Comparison of ENCODE assay signal across 8 cellular contexts in genomic region chr1:17826165-17826488, GRCh38.
DNase-seq lines count a peak whose midpoint lies in the region; TF ChIP-seq lines count a peak whose summit lies in the region.

No MANE protein-coding gene starts in this region.

- POLR2A ChIA-PET in activated CD4-positive, alpha-beta memory T cell treated with anti-CD3 and anti-CD28 coated beads, Interleukin-2, amount 10 ng/mL, durations not matched to agents 7 days and 5 days (lab: Charles Lee): no interaction called here

- WGBS in iPS DF 6.9 (ENCODE audit: insufficient coverage, insufficient read length): no CpG with 5 or more reads among the region's 16 CpGs

- H3K36me3 ChIP-seq in HAP-1 (replicated peaks): no peaks in the 10 kb centered on the region
- no peaks in the 10 kb centered on the region for H3K36me3 ChIP-seq in iPS DF 6.9 (ENCODE audit: control insufficient read depth, insufficient read depth, low read length)

- H3K9me3 Mint-ChIP-seq in activated CD4-positive, alpha-beta memory T cell treated with anti-CD3 and anti-CD28 coated beads, Interleukin-2, amount 10 ng/mL, durations not matched to agents 7 days and 5 days: no peaks in the 10 kb centered on the region

- H3K36me3 Mint-ChIP-seq in activated CD4-positive, alpha-beta memory T cell treated with anti-CD3 and anti-CD28 coated beads, Interleukin-2, amount 10 ng/mL, durations not matched to agents 7 days and 5 days (ENCODE audit: low read depth): no peaks in the 10 kb centered on the region

- in situ Hi-C loops in HAP-1 (cut with MboI; ENCODE audit: low sequenced_read_pairs): no loop called here

- DNase-seq in HAP-1 (ENCODE audit: low spot score in 2 of 2): peak; percentile 11 to 80
- DNase-seq in activated CD4-positive, alpha-beta memory T cell treated with anti-CD3 and anti-CD28 coated beads, Interleukin-2, amount 10 ng/mL, durations not matched to agents 7 days and 5 days: peak; percentile 21
- peak; percentile 31 for DNase-seq in iPS DF 6.9 (ENCODE audit: low read depth, low spot score)
- DNase-seq in stimulated activated CD8-positive, alpha-beta memory T cell treated with anti-CD3 and anti-CD28 coated beads, Interleukin-4, amount 100 ng/mL, for 48 hours: peak; percentile 67
- no peak for DNase-seq in NCI-H226
- DNase-seq in SHP77 (lab: John Stamatoyannopoulos, UW): no peak
- DNase-seq in GF-D8 (lab: John Stamatoyannopoulos, UW): no peak

- H3K9me3 ChIP-seq in HAP-1 (no peaks in the 10 kb centered on the region), iPS DF 6.9 (ENCODE audit: control insufficient read depth, insufficient read depth, low read length) (no peaks in the 10 kb centered on the region)

- H3K4me1 ChIP-seq in HAP-1: no peaks in the 10 kb centered on the region
- 0 out of 2 replicates have a peak, but pooled peaks cover 1% of the 10 kb centered on the region for H3K4me1 ChIP-seq in iPS DF 6.9 (ENCODE audit: control insufficient read depth, insufficient read depth, low read length)

- H3K4me3 Mint-ChIP-seq in activated CD4-positive, alpha-beta memory T cell treated with anti-CD3 and anti-CD28 coated beads, Interleukin-2, amount 10 ng/mL, durations not matched to agents 7 days and 5 days: no peak overlapping the region

- H3K27ac ChIP-seq in C4-2B (no peak overlapping the region), iPS DF 6.9 (ENCODE audit: low read length) (no peak overlapping the region)

- H3K27me3 ChIP-seq in HAP-1 (ENCODE audit: low read depth) (peaks cover 3% of the 10 kb centered on the region; the same call in 1 of the 2 replicates), iPS DF 6.9 (ENCODE audit: control insufficient read depth, insufficient read depth, low read length) (no peaks in the 10 kb centered on the region; the same call in 1 of the 2 replicates)

- CTCF ChIA-PET in activated CD4-positive, alpha-beta memory T cell treated with anti-CD3 and anti-CD28 coated beads, Interleukin-2, amount 10 ng/mL, durations not matched to agents 7 days and 5 days (lab: Charles Lee): interaction anchor here (0.5 to 1.5 kb wide), 2 partner anchors 167 to 713 kb away, joined by 3 to 4 read pairs; no protein-coding TSS in a partner anchor

- no peaks in the 10 kb centered on the region for H3K27me3 Mint-ChIP-seq in activated CD4-positive, alpha-beta memory T cell treated with anti-CD3 and anti-CD28 coated beads, Interleukin-2, amount 10 ng/mL, durations not matched to agents 7 days and 5 days

- H3K27ac Mint-ChIP-seq in activated CD4-positive, alpha-beta memory T cell treated with anti-CD3 and anti-CD28 coated beads, Interleukin-2, amount 10 ng/mL, durations not matched to agents 7 days and 5 days: no peak overlapping the region

- no peaks in the 10 kb centered on the region for H3K4me1 Mint-ChIP-seq in activated CD4-positive, alpha-beta memory T cell treated with anti-CD3 and anti-CD28 coated beads, Interleukin-2, amount 10 ng/mL, durations not matched to agents 7 days and 5 days

- H3K4me3 ChIP-seq in HAP-1 (no peak overlapping the region), iPS DF 6.9 (ENCODE audit: low read length) (no peak overlapping the region)

- peak; percentile 72 for TF ChIP-seq CTCF in C4-2B (conservative IDR thresholded peaks at IDR 0.05)

Comparison
In these comparisons a context has a peak if more than half of its experiments do, and no peak if none do; other contexts are left out.
1. DNase-seq: peak in HAP-1 (2 of 2), activated CD4-positive, alpha-beta memory T cell treated with anti-CD3 and anti-CD28 coated beads, Interleukin-2, amount 10 ng/mL, durations not matched to agents 7 days and 5 days (single experiment), iPS DF 6.9 (single experiment) and stimulated activated CD8-positive, alpha-beta memory T cell treated with anti-CD3 and anti-CD28 coated beads, Interleukin-4, amount 100 ng/mL, for 48 hours (single experiment); none in NCI-H226 (single experiment), SHP77 (0 of 2) and GF-D8 (single experiment).